ENCODE assay signal across 17 cellular contexts in the genomic region with DNA sequence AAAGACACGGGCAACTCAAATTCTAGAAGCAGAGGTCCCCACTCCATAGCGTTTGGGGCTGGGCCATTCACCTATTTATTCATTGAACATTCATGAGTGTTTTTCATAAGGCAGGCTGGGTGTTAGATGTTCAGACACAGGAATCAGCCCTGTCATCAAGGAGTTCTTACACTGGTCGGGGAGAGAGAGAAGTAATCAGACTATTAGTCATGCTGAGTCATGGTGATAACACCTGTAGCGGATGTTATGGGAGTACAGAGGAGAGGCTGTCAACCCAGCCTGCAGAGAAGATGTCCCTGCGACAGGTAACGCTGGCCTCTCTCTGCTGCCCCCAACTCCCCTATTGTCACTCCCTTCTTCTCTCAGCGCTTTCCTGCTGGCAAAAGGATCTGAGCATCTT. TPM values are rescaled to one million over a fixed set of nuclear protein-coding genes. Genes with fewer than 3 reads are reported as not detected.
A peak's percentile ranks its signal among the peaks of the same experiment; 100 is the strongest.
DNase-seq lines count a peak whose midpoint lies in the region; ATAC-seq, FAIRE-seq and TF ChIP-seq lines count a peak whose summit lies in the region.
"Had no signal": no experiment of that assay in that cellular context is flagged by ENCODE, and none has a peak within 500 bp of the region (broad histone marks: within the 10 kb centered on the region; RNA-seq: fewer than 3 reads in every experiment).

No MANE protein-coding gene starts in this region.

- no TSS peak for BruUV-seq in GM12878 (replicated peaks; lab: Mats Ljungman, UMichigan)

- no peaks in the 10 kb centered on the region for H3K4me1 ChIP-seq in GM12878 (ENCODE audit: control insufficient read depth, insufficient read depth, low read length)
- H3K4me1 ChIP-seq: SJCRH30, tibial nerve had no signal

- RAD21 ChIA-PET in GM12878 (lab: Charles Lee; ENCODE audit: unreplicated experiment), result no interaction called here

- TF ChIP-seq POLR2A in GM12878 (IDR thresholded peaks at IDR 0.05; ENCODE audit: low read depth, low read length), result no peak

- CTCF ChIA-PET in GM12878 (lab: Yijun Ruan, JAX), result interaction anchor here (0.6 kb wide), 1 partner anchor 41 kb away, joined by 3 read pairs; no protein-coding TSS in a partner anchor

- H3K9ac ChIP-seq in GM12878 (ENCODE audit: control insufficient read depth, insufficient read depth, low read length), result no peak overlapping the region

- ATAC-seq in GM12878 (peak; percentile 78), omental fat pad (ENCODE audit: low FRiP score) (peak; percentile 68), HG02938 (IDR thresholded peaks at IDR 0.05; ENCODE audit: unreplicated experiment) (no peak)
- ATAC-seq: natural killer cell had no signal

- SMC1A ChIA-PET in GM12878 (lab: Charles Lee; ENCODE audit: uncharacterized antibody, unreplicated experiment), result no interaction called here

- H3K36me3 ChIP-seq in GM12878 (ENCODE audit: control insufficient read depth in 2 of 2, insufficient read depth in 2 of 2, low read length in 1 of 2), result no peaks in the 10 kb centered on the region
- H3K36me3 ChIP-seq: SJCRH30, tibial nerve had no signal

- H3K27me3 ChIP-seq in GM12878 (replicated peaks in 1 of 2; ENCODE audit: control insufficient read depth in 2 of 2, insufficient read depth in 2 of 2, low read length in 1 of 2), result no peaks in the 10 kb centered on the region
- H3K27me3 ChIP-seq: SJCRH30, tibial nerve had no signal

- POLR2A ChIA-PET in GM12878 (lab: Charles Lee), result no interaction called here

- FAIRE-seq in GM12878 (lab: Jason Lieb, UNC), result no peak

- H3K79me2 ChIP-seq in GM12878 (ENCODE audit: control insufficient read depth, insufficient read depth, low read length), result no peaks in the 10 kb centered on the region

- TF ChIP-seq CTCF in GM12878 (IDR thresholded peaks at IDR 0.05 in 2 of 3, conservative IDR thresholded peaks at IDR 0.05 in 1 of 3; ENCODE audit: control insufficient read depth in 2 of 3, extremely low read depth in 1 of 3, insufficient read depth in 1 of 3, low read depth in 3 of 3, low read length in 3 of 3) (no peak), omental fat pad (IDR thresholded peaks at IDR 0.05) (no peak)

- H3K4me2 ChIP-seq in GM12878 (ENCODE audit: control insufficient read depth, insufficient read depth), result no peak overlapping the region

- WGBS in GM12878 (ENCODE audit: insufficient coverage, insufficient replicate concordance, low lambda C conversion rate, missing lambda C conversion rate), result 70% methylated on average over 7 of the region's 7 CpGs

- H4K20me1 ChIP-seq in GM12878 (ENCODE audit: control insufficient read depth, insufficient read depth), result no peaks in the 10 kb centered on the region

- in situ Hi-C loops in GM12878 (cut with MboI), result no loop called here

- H2AFZ ChIP-seq in GM12878 (ENCODE audit: control insufficient read depth, low read depth, low read length), result no peak overlapping the region

- H3K4me3 ChIP-seq in GM12878, result no peak overlapping the region
- H3K4me3 ChIP-seq: SJCRH30, tibial nerve had no signal

- TF ChIP-seq EP300 in GM12878 (IDR thresholded peaks at IDR 0.05; ENCODE audit: borderline replicate concordance in 1 of 2, control insufficient read depth in 1 of 2, low read depth in 2 of 2, low read length in 2 of 2), result no peak

- TF ChIP-seq RAD21 in GM12878 (IDR thresholded peaks at IDR 0.05; ENCODE audit: insufficient read depth, low read depth, low read length), result no peak

- no peak overlapping the region for H3K27ac ChIP-seq in GM12878 (ENCODE audit: control insufficient read depth, insufficient read depth)
- H3K27ac ChIP-seq: SJCRH30, tibial nerve, VCaP had no signal

- H3K9me3 ChIP-seq in GM12878 (replicated peaks; ENCODE audit: control insufficient read depth, insufficient read depth, low read length), result no peaks in the 10 kb centered on the region
- H3K9me3 ChIP-seq: SJCRH30 had no signal

- intact Hi-C loops in GM12878 (cut with micrococcal nuclease; ENCODE audit: unreplicated experiment), result no loop called here

- DNase-seq in activated CD4-positive, alpha-beta T cell treated with anti-CD3 and anti-CD28 coated beads for 48 hours, result peak; percentile 21
- DNase-seq in activated CD4-positive, alpha-beta T cell treated with anti-CD3 and anti-CD28 coated beads for 4 hours, result no peak
- peak; percentile 80 for DNase-seq in HT1080 (ENCODE audit: low read depth)
- no peak for DNase-seq in GM12878 (ENCODE audit: low read depth, low spot score)
- no peak for DNase-seq in omental fat pad (ENCODE audit: low spot score)
- no peak for DNase-seq in mucosa of gallbladder (ENCODE audit: low spot score)
- no peak for DNase-seq in germinal center (ENCODE audit: low spot score)
- DNase-seq: activated effector memory CD4-positive, alpha-beta T cell treated with anti-CD3 and anti-CD28 coated beads, Interleukin-2, amount 50 U/mL, for 16 hours; DND-41; natural killer cell; NCI-H1105; NCI-H524; SJCRH30 had no signal

TF ChIP-seq in GM12878, 131 proteins besides CTCF, POLR2A, EP300 and RAD21:
- TF ChIP-seq JUNB (IDR thresholded peaks at IDR 0.05), result peak; percentile 33
- TF ChIP-seq CHD1 (IDR thresholded peaks at IDR 0.05; ENCODE audit: low read depth, low read length), result no peak
- no peak for TF ChIP-seq SPI1 (IDR thresholded peaks at IDR 0.05; ENCODE audit: borderline replicate concordance, insufficient read depth, low read depth, low read length)
- peak; percentile 87 for TF ChIP-seq BACH1 (IDR thresholded peaks at IDR 0.05; ENCODE audit: borderline replicate concordance)
- no peak for TF ChIP-seq FOXM1 (IDR thresholded peaks at IDR 0.05; ENCODE audit: low read depth, low read length)

RNA-seq across cellular contexts. Expression of gene LY9, which starts 17.2 kb away (rescaled TPM):
- total RNA-seq in HT1080 (2014; rRNA removed; shearing (Covaris generic)), result not detected in 2 replicates
- polyA plus RNA-seq in HT1080 (2015; cell fraction: cytosol; rRNA removed), result 0.07 and 0.28 TPM in 2 replicates
- polyA plus RNA-seq in HT1080 (2015; cell fraction: nucleus; rRNA removed), result not detected in 2 replicates
- 51.7 and 54.8 TPM in 2 replicates for total RNA-seq in GM12878 (2013; cell fraction: nucleolus; rRNA removed)
- total RNA-seq in GM12878 (2014; rRNA removed) (10.7 and 12.5 TPM in 2 replicates), GM12878 (2014; rRNA removed; fragmentation: Illumina TruSeq; extraction: Trizol) (6.6 and 8.0 TPM in 2 replicates), GM12878 (2021) (8.9 and 11.0 TPM in 2 replicates), omental fat pad (1 to 10 TPM in 3 of 4 donors, under 1 TPM in 1; 0.95 to 3.2 (median 1.4) TPM), mucosa of gallbladder (3.9 TPM)
- polyA plus RNA-seq in GM12878 (2011; ENCODE audit: low read depth), result 15.9 TPM
- polyA plus RNA-seq in GM12878 (2011; rRNA removed) (11.7 and 13.3 TPM in 2 replicates), GM12878 (2014; fragmentation: Illumina TruSeq; extraction: Trizol) (9.8 and 11.7 TPM in 2 replicates), GM12878 (2014; fragmentation: Nextera tagmentation; extraction: Ambion mirVana) (1 to 10 TPM; 2.7 to 2.8 TPM), GM12878 (2014; rRNA removed) (11.4 and 11.6 TPM in 2 replicates), GM12878 (2016; fragmentation: Nextera tagmentation; extraction: Ambion mirVana) (1 to 10 TPM; 7.4 to 9.1 TPM)
- polyA plus RNA-seq in GM12878 (2011; cell fraction: cytosol; rRNA removed), result 12.8 and 14.6 TPM in 2 replicates
- 11.6 and 16.1 TPM in 2 replicates for polyA plus RNA-seq in GM12878 (2011; cell fraction: nucleus; rRNA removed)
- 16.7 and 24.0 TPM in 2 replicates for polyA plus RNA-seq in GM12878 (2012)
- 13.6 and 16.5 TPM in 2 replicates for polyA minus RNA-seq in GM12878 (2011; rRNA and poly(A)+ RNA removed)
- 3.5 TPM in 2 replicates for polyA minus RNA-seq in GM12878 (2011; cell fraction: cytosol; rRNA and poly(A)+ RNA removed)
- 10.8 and 12.2 TPM in 2 replicates for polyA minus RNA-seq in GM12878 (2011; cell fraction: nucleus; rRNA and poly(A)+ RNA removed)
- total RNA-seq: A673, SJCRH30 had no signal

RNA-seq across cellular contexts. Expression of gene CD244, which starts 49.5 kb away (rescaled TPM):
- total RNA-seq in HT1080 (2014; rRNA removed; shearing (Covaris generic)), result not detected in 2 replicates
- polyA plus RNA-seq in HT1080 (2015; cell fraction: cytosol; rRNA removed), result not detected in 2 replicates
- polyA plus RNA-seq in HT1080 (2015; cell fraction: nucleus; rRNA removed), result not detected in 2 replicates
- total RNA-seq in GM12878 (2013; cell fraction: nucleolus; rRNA removed), result 10.8 and 11.5 TPM in 2 replicates
- total RNA-seq in GM12878 (2014; rRNA removed), result 0.65 and 0.68 TPM in 2 replicates
- total RNA-seq in GM12878 (2014; rRNA removed; fragmentation: Illumina TruSeq; extraction: Trizol), result 0.60 and 0.67 TPM in 2 replicates
- 0.35 and 0.80 TPM in 2 replicates for total RNA-seq in GM12878 (2021)
- polyA plus RNA-seq in GM12878 (2011; ENCODE audit: low read depth), result 1.7 TPM
- 13.6 and 17.3 TPM in 2 replicates for polyA plus RNA-seq in GM12878 (2011; rRNA removed)
- 7.1 and 7.9 TPM in 2 replicates for polyA plus RNA-seq in GM12878 (2011; cell fraction: cytosol; rRNA removed)
- polyA plus RNA-seq in GM12878 (2011; cell fraction: nucleus; rRNA removed), result 10.0 and 17.8 TPM in 2 replicates
- 0.96 and 2.8 TPM in 2 replicates for polyA plus RNA-seq in GM12878 (2012)
- polyA plus RNA-seq in GM12878 (2014; fragmentation: Illumina TruSeq; extraction: Trizol), result 0.55 and 0.78 TPM in 2 replicates
- polyA plus RNA-seq in GM12878 (2014; fragmentation: Nextera tagmentation; extraction: Ambion mirVana), result under 1 TPM; 0.24 to 0.37 TPM
- polyA plus RNA-seq in GM12878 (2014; rRNA removed), result 0.59 and 0.77 TPM in 2 replicates
- 1 to 10 TPM in 1 of 2 experiments, under 1 TPM in 1; 0.90 to 1.2 TPM for polyA plus RNA-seq in GM12878 (2016; fragmentation: Nextera tagmentation; extraction: Ambion mirVana)
- 11.7 and 14.1 TPM in 2 replicates for polyA minus RNA-seq in GM12878 (2011; rRNA and poly(A)+ RNA removed)
- 2.3 and 4.4 TPM in 2 replicates for polyA minus RNA-seq in GM12878 (2011; cell fraction: cytosol; rRNA and poly(A)+ RNA removed)
- 4.6 and 5.7 TPM in 2 replicates for polyA minus RNA-seq in GM12878 (2011; cell fraction: nucleus; rRNA and poly(A)+ RNA removed)
- 10 to 100 TPM in 1 of 4 donors, 1 to 10 TPM in 1, under 1 TPM in 2; 0.84 to 10.3 (median 3.0) TPM for total RNA-seq in omental fat pad
- 1.5 TPM for total RNA-seq in mucosa of gallbladder
- total RNA-seq: A673, SJCRH30 had no signal

Comparison
In these comparisons a context has a peak if more than half of its experiments do, and no peak if none do; other contexts are left out.
1. DNase-seq: peak in activated CD4-positive, alpha-beta T cell treated with anti-CD3 and anti-CD28 coated beads for 48 hours (single experiment) and HT1080 (single experiment); none in activated CD4-positive, alpha-beta T cell treated with anti-CD3 and anti-CD28 coated beads for 4 hours (0 of 2), GM12878 (single experiment), omental fat pad (single experiment), mucosa of gallbladder (single experiment) and germinal center (single experiment).